8 cellular contexts compared by ENCODE assay signal in genomic region chr16:67847064-67847861, GRCh38. TPM values are rescaled to one million over a fixed set of nuclear protein-coding genes. Genes with fewer than 3 reads are reported as not detected.
A peak's percentile ranks its signal among the peaks of the same experiment; 100 is the strongest.
DNase-seq lines count a peak whose midpoint lies in the region; ATAC-seq and TF ChIP-seq lines count a peak whose summit lies in the region.

CENPT (minus strand) TSS chr16:67847693; CDS start chr16:67833859, 13,834 bp downstream.

- H3K27ac Mint-ChIP-seq in progenitor cell of endocrine pancreas = peak within 1 kb of the TSS; percentile 98

- H3K27ac ChIP-seq in ACC112 (ENCODE audit: low read depth, low read length) (peak within 1 kb of the TSS; percentile 69), left ventricle myocardium inferior (replicated peaks) (peak within 1 kb of the TSS; percentile 99)

- DNase-seq in GM13977 (ENCODE audit: low spot score) = peak; percentile 86
- no peak for DNase-seq in NCI-H460 (ENCODE audit: extremely low read depth, low read depth)
- DNase-seq in amniotic epithelial cell (ENCODE audit: low read depth) = peak; percentile 72
- DNase-seq in left ventricle myocardium inferior = peak; percentile 68
- no peak for DNase-seq in progenitor cell of endocrine pancreas (ENCODE audit: low spot score, unreplicated experiment)
- no peak for DNase-seq in COLO829 (ENCODE audit: low spot score)

- H3K4me1 Mint-ChIP-seq in progenitor cell of endocrine pancreas (ENCODE audit: low read depth) = peaks cover 40% of the 10 kb centered on the region

- no peaks in the 10 kb centered on the region for H3K27me3 Mint-ChIP-seq in progenitor cell of endocrine pancreas

- intact Hi-C loops in left ventricle myocardium inferior (cut with micrococcal nuclease) = no loop called here

- H3K4me3 Mint-ChIP-seq in progenitor cell of endocrine pancreas (ENCODE audit: low read depth) = peak within 1 kb of the TSS; percentile 90

- H3K4me3 ChIP-seq in ACC112 (ENCODE audit: low read depth, low read length) (peak within 1 kb of the TSS; percentile 94), left ventricle myocardium inferior (peak within 1 kb of the TSS; percentile 82)

- H3K9me3 Mint-ChIP-seq in progenitor cell of endocrine pancreas (ENCODE audit: low read depth) = no peaks in the 10 kb centered on the region

- no peaks in the 10 kb centered on the region for H3K36me3 ChIP-seq in ACC112 (ENCODE audit: insufficient read depth, low read length)
- H3K36me3 ChIP-seq in left ventricle myocardium inferior = peaks cover 4% of the 10 kb centered on the region

- no peaks in the 10 kb centered on the region for H3K27me3 ChIP-seq in ACC112 (ENCODE audit: insufficient read depth, low read length)
- H3K27me3 ChIP-seq in left ventricle myocardium inferior (ENCODE audit: low read depth) = no peaks in the 10 kb centered on the region

- TF ChIP-seq CTCF in GM13977 (IDR thresholded peaks at IDR 0.05; ENCODE audit: extremely low read depth, insufficient read depth, missing control alignments) (no peak), left ventricle myocardium inferior (IDR thresholded peaks at IDR 0.05; ENCODE audit: borderline replicate concordance) (no peak), progenitor cell of endocrine pancreas (IDR thresholded peaks at IDR 0.05; ENCODE audit: unreplicated experiment) (no peak)

- peak; percentile 36 for ATAC-seq in HG02763 (IDR thresholded peaks at IDR 0.05; ENCODE audit: unreplicated experiment)

- H3K36me3 Mint-ChIP-seq in progenitor cell of endocrine pancreas (ENCODE audit: insufficient read depth) = peaks cover 1% of the 10 kb centered on the region

- peaks cover 38% of the 10 kb centered on the region for H3K4me1 ChIP-seq in ACC112 (ENCODE audit: control insufficient read depth, insufficient read depth, low read length, unreplicated experiment)
- peaks cover 69% of the 10 kb centered on the region for H3K4me1 ChIP-seq in left ventricle myocardium inferior

- in situ Hi-C loops in GM13977 (cut with MboI; ENCODE audit: low pct_unique_long_range_greater_than_20kb, low sequenced_read_pairs, unreplicated experiment) = no loop called here

- H2AFZ ChIP-seq in ACC112 (ENCODE audit: low read length, unreplicated experiment) = peak within 1 kb of the TSS; percentile 19

- peaks cover 84% of the 10 kb centered on the region for H3K79me2 ChIP-seq in ACC112 (ENCODE audit: control insufficient read depth, insufficient read depth, low read length, unreplicated experiment)

- H3K9me3 ChIP-seq in left ventricle myocardium inferior (replicated peaks) = no peaks in the 10 kb centered on the region

RNA-seq across cellular contexts. Expression of gene CENPT, which starts in this region (rescaled TPM):
- 26.4 and 28.4 TPM in 2 replicates for total RNA-seq in NCI-H460 (2014; rRNA removed; shearing (Covaris generic))
- 399 and 483 TPM in 2 replicates for polyA plus RNA-seq in NCI-H460 (2014; cell fraction: nucleus; rRNA removed)
- total RNA-seq in left ventricle myocardium inferior = 20.2 TPM
- total RNA-seq in progenitor cell of endocrine pancreas = 76.2 and 80.6 TPM in 2 replicates

Comparison
In these comparisons a context has a peak if more than half of its experiments do, and no peak if none do; other contexts are left out.
1. DNase-seq: peak in GM13977 (single experiment), amniotic epithelial cell (single experiment) and left ventricle myocardium inferior (single experiment); none in NCI-H460 (single experiment), progenitor cell of endocrine pancreas (single experiment) and COLO829 (single experiment).